In genomic region chr3:4852780-4853748, GRCh38 we compare ENCODE assay signal across 14 cellular contexts.
A peak's percentile ranks its signal among the peaks of the same experiment; 100 is the strongest.
DNase-seq lines count a peak whose midpoint lies in the region; ATAC-seq and TF ChIP-seq lines count a peak whose summit lies in the region.
"Had no signal": no experiment of that assay in that cellular context is flagged by ENCODE, and none has a peak within 500 bp of the region (broad histone marks: within the 10 kb centered on the region; RNA-seq: fewer than 3 reads in every experiment).

No MANE protein-coding gene starts in this region.

- H3K4me1 ChIP-seq in gastroesophageal sphincter = peaks cover 0 to 6% (median 0%) of the 10 kb centered on the region in 3 donors

- TF ChIP-seq POLR2A in gastroesophageal sphincter (IDR thresholded peaks at IDR 0.05) = no peak

- H3K9me3 Mint-ChIP-seq in mesothelial cell of epicardium = peaks cover 4% of the 10 kb centered on the region

- H3K4me1 Mint-ChIP-seq in mesothelial cell of epicardium = peaks cover 36% of the 10 kb centered on the region

- no peak overlapping the region for H3K4me3 ChIP-seq in gastroesophageal sphincter
- H3K4me3 ChIP-seq: pancreas had no signal

- no peak overlapping the region for H3K4me3 Mint-ChIP-seq in mesothelial cell of epicardium
- H3K4me3 Mint-ChIP-seq: brain had no signal

- peaks cover 0 to 5% of the 10 kb centered on the region in 2 donors for H3K36me3 ChIP-seq in gastroesophageal sphincter
- H3K36me3 ChIP-seq: pancreas had no signal

- no peaks in the 10 kb centered on the region for H3K9me3 ChIP-seq in gastroesophageal sphincter
- H3K9me3 ChIP-seq: pancreas had no signal

- WGBS in gastroesophageal sphincter (ENCODE audit: low coverage in 1 of 2), 2 donors = 79 to 86% methylated on average over 4 to 5 of the region's 5 CpGs

- H3K27ac ChIP-seq in gastroesophageal sphincter = no peak overlapping the region
- H3K27ac ChIP-seq: pancreas had no signal

- no peak for ATAC-seq in HG03196 (IDR thresholded peaks at IDR 0.05; ENCODE audit: unreplicated experiment)
- no peak for ATAC-seq in gastroesophageal sphincter
- ATAC-seq: left colon, pancreas had no signal

- no peaks in the 10 kb centered on the region for H3K27me3 Mint-ChIP-seq in mesothelial cell of epicardium (ENCODE audit: low read depth)

- no peaks in the 10 kb centered on the region for H3K27me3 ChIP-seq in gastroesophageal sphincter
- H3K27me3 ChIP-seq: pancreas had no signal

- TF ChIP-seq CTCF in mesothelial cell of epicardium (IDR thresholded peaks at IDR 0.05; ENCODE audit: unreplicated experiment) (no peak), gastroesophageal sphincter (IDR thresholded peaks at IDR 0.05) (no peak)

- TF ChIP-seq EP300 in gastroesophageal sphincter (IDR thresholded peaks at IDR 0.05) = no peak

- no peaks in the 10 kb centered on the region for H3K36me3 Mint-ChIP-seq in mesothelial cell of epicardium
- H3K36me3 Mint-ChIP-seq: brain had no signal

- peak overlapping the region; percentile 5 for H3K27ac Mint-ChIP-seq in mesothelial cell of epicardium

- DNase-seq in CMK (ENCODE audit: low read depth) = peak; percentile 35
- peak; percentile 88 for DNase-seq in OCI-M1 (lab: John Stamatoyannopoulos, UW)
- peak; percentile 78 for DNase-seq in amniotic epithelial cell (ENCODE audit: low read depth)
- no peak for DNase-seq in mesothelial cell of epicardium (ENCODE audit: low spot score in 2 of 2, unreplicated experiment in 2 of 2)
- DNase-seq in DMS 273 treated with DMSO at 0.1 percent for 48 hours (lab: John Stamatoyannopoulos, UW) = no peak
- DNase-seq in GOT3 (lab: John Stamatoyannopoulos, UW) = no peak
- DNase-seq: activated CD4-positive, CD25-positive, alpha-beta regulatory T cell treated with anti-CD3 and anti-CD28 coated beads, Interleukin-2, amount 50 U/mL, for 72 hours; left colon; NCI-H187; pancreas; stimulated activated CD4-positive, alpha-beta T cell treated with anti-CD3 and anti-CD28 coated beads, Interleukin-4, amount 100 ng/mL, for 1 hour had no signal

Comparison
In these comparisons a context has a peak if more than half of its experiments do, and no peak if none do; other contexts are left out.
1. DNase-seq: peak in CMK (single experiment), OCI-M1 (single experiment) and amniotic epithelial cell (single experiment); none in mesothelial cell of epicardium (0 of 2), DMS 273 treated with DMSO at 0.1 percent for 48 hours (single experiment) and GOT3 (single experiment).